Comparison of ENCODE assay signal across 16 cellular contexts in the genomic region with DNA sequence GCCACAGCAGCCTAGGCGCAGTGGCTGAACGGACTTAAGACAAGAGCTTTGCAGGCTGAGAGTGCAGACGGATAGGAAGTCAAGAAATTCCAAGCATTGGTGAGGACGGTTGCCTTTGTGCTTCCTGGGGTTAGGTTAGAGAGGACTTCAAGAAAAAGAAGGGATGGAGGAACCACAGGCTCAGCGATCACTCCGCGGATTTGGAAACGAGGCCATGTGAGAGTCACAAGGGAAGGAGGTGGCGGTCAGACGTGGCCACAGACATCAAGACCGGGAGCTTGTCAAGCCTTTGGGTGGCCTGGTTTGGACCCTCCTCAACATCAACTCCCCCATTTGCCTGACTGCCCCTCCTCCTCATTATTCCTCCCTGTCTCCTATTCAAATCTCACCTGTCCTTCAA.
DNase-seq lines count a peak whose midpoint lies in the region; ATAC-seq and TF ChIP-seq lines count a peak whose summit lies in the region.
"Had no signal": no experiment of that assay in that cellular context is flagged by ENCODE, and none has a peak within 500 bp of the region (broad histone marks: within the 10 kb centered on the region; RNA-seq: fewer than 3 reads in every experiment).

No MANE protein-coding gene starts in this region.

- H4K91ac ChIP-seq in IMR-90 (ENCODE audit: insufficient read depth, low read depth, low read length) (no peak overlapping the region), neuronal stem cell (ENCODE audit: low read depth, low read length, poor library complexity) (no peak overlapping the region)

- H3K9me3 Mint-ChIP-seq in Caco-2 (ENCODE audit: unreplicated experiment) (no peaks in the 10 kb centered on the region), endothelial cell (ENCODE audit: unreplicated experiment) (no peaks in the 10 kb centered on the region)

- H2BK12ac ChIP-seq in neuronal stem cell (ENCODE audit: low read length): no peak overlapping the region

- no peak overlapping the region for H3K4me3 Mint-ChIP-seq in Caco-2 (ENCODE audit: unreplicated experiment)
- H3K4me3 Mint-ChIP-seq in endothelial cell (ENCODE audit: unreplicated experiment): peak overlapping the region; percentile 37
- H3K4me3 Mint-ChIP-seq: IgD-negative memory B cell had no signal

- no TSS peak for BruUV-seq in Caco-2 (replicated peaks; lab: Mats Ljungman, UMichigan)
- BruUV-seq in IMR-90 (replicated peaks; lab: Mats Ljungman, UMichigan): no TSS peak

- DNase-seq in Caco-2 (no peak), IMR-90 (no peak), endothelial cell (ENCODE audit: low spot score) (no peak), sigmoid colon (no peak), neuronal stem cell (ENCODE audit: low spot score) (no peak), A172 (ENCODE audit: low spot score) (no peak), DMS79 treated with DMSO at 0.1 percent for 48 hours (lab: John Stamatoyannopoulos, UW) (no peak)
- DNase-seq: DMS153, NCI-H1417 treated with DMSO at 0.1 percent for 48 hours, NCI-H2081, NCI-H226, NCI-H526 had no signal

- H3K4me3 ChIP-seq in Caco-2 (ENCODE audit: low read depth, low read length) (no peak overlapping the region), IMR-90 (ENCODE audit: insufficient read depth, low read depth, low read length) (no peak overlapping the region), sigmoid colon (no peak overlapping the region), neuronal stem cell (ENCODE audit: low read length in 2 of 2) (no peak overlapping the region)
- H3K4me3 ChIP-seq: BLaER1 had no signal

- no peak overlapping the region for H2BK20ac ChIP-seq in IMR-90 (ENCODE audit: low read depth, low read length)

- H3K27me3 ChIP-seq in Caco-2 (replicated peaks; ENCODE audit: control insufficient read depth, insufficient read depth, low read length) (no peaks in the 10 kb centered on the region), IMR-90 (ENCODE audit: control insufficient read depth, insufficient read depth, low read length) (no peaks in the 10 kb centered on the region), sigmoid colon (no peaks in the 10 kb centered on the region), neuronal stem cell (ENCODE audit: control insufficient read depth in 3 of 3, insufficient read depth in 3 of 3, low read depth in 1 of 3, low read length in 3 of 3) (no peaks in the 10 kb centered on the region)
- H3K27me3 ChIP-seq: BLaER1 had no signal

- H4K20me1 ChIP-seq in IMR-90 (ENCODE audit: insufficient read depth, low read length): no peaks in the 10 kb centered on the region
- H4K20me1 ChIP-seq: BLaER1 had no signal

- H2BK120ac ChIP-seq in IMR-90 (ENCODE audit: low read depth, low read length): no peak overlapping the region
- no peak overlapping the region for H2BK120ac ChIP-seq in neuronal stem cell (ENCODE audit: low read depth, low read length)

- TF ChIP-seq EP300 in sigmoid colon (IDR thresholded peaks at IDR 0.05): no peak

- H2AK9ac ChIP-seq in IMR-90 (replicated peaks; ENCODE audit: low read depth, low read length, poor library complexity): no peak overlapping the region

- CTCF ChIA-PET in Caco-2 (lab: Charles Lee): no interaction called here
- CTCF ChIA-PET in IMR-90 (lab: Yijun Ruan, JAX): no interaction called here

- no peak overlapping the region for H2BK15ac ChIP-seq in IMR-90 (ENCODE audit: low read depth, low read length)
- no peak overlapping the region for H2BK15ac ChIP-seq in neuronal stem cell (ENCODE audit: low read length)

- H3K36me3 ChIP-seq in Caco-2 (ENCODE audit: control insufficient read depth, insufficient read depth, low read length) (peaks cover 2% of the 10 kb centered on the region; the same call in 1 of the 2 replicates), IMR-90 (ENCODE audit: control insufficient read depth, insufficient read depth, low read length) (peaks cover 24% of the 10 kb centered on the region), sigmoid colon (peaks cover 13 to 98% (median 20%) of the 10 kb centered on the region in 4 donors), neuronal stem cell (replicated peaks in 1 of 2; ENCODE audit: control insufficient read depth in 2 of 2, insufficient read depth in 2 of 2, low read length in 2 of 2) (peaks cover 4 to 7% of the 10 kb centered on the region in 2 donors)
- H3K36me3 ChIP-seq: BLaER1 had no signal

- H3K14ac ChIP-seq in IMR-90 (replicated peaks; ENCODE audit: low read depth, low read length) (no peak overlapping the region), neuronal stem cell (ENCODE audit: low read length) (no peak overlapping the region)

- H3K4me1 ChIP-seq in Caco-2 (peaks cover 18% of the 10 kb centered on the region), IMR-90 (ENCODE audit: control insufficient read depth, insufficient read depth, low read length) (peaks cover 15% of the 10 kb centered on the region), sigmoid colon (peaks cover 0 to 9% (median 3%) of the 10 kb centered on the region in 4 donors), neuronal stem cell (ENCODE audit: control insufficient read depth in 2 of 2, insufficient read depth in 1 of 2, low read depth in 1 of 2, low read length in 2 of 2) (no peaks in the 10 kb centered on the region)

- no peaks in the 10 kb centered on the region for H3K27me3 Mint-ChIP-seq in Caco-2 (ENCODE audit: insufficient read depth, unreplicated experiment)
- no peaks in the 10 kb centered on the region for H3K27me3 Mint-ChIP-seq in endothelial cell (ENCODE audit: unreplicated experiment)

- H3K9me1 ChIP-seq in IMR-90 (ENCODE audit: insufficient read depth, low read length): peaks cover 9% of the 10 kb centered on the region; the same call in 1 of the 2 replicates

- H2BK5ac ChIP-seq in IMR-90 (ENCODE audit: low read depth, low read length, poor library complexity, severe bottlenecking) (no peak overlapping the region), neuronal stem cell (ENCODE audit: low read length) (no peak overlapping the region)

- no peak overlapping the region for H3K23ac ChIP-seq in IMR-90 (ENCODE audit: low read depth, low read length)
- H3K23ac ChIP-seq in neuronal stem cell (ENCODE audit: low read depth, low read length, poor library complexity): no peak overlapping the region

- H3K27ac ChIP-seq in IMR-90 (ENCODE audit: insufficient read depth, low read length) (no peak overlapping the region), sigmoid colon (peak overlapping the region; percentile 55 to 71 (median 58)), neuronal stem cell (replicated peaks; ENCODE audit: low read length) (no peak overlapping the region)
- H3K27ac ChIP-seq: BLaER1 had no signal

- dilution Hi-C loops in IMR-90 (cut with HindIII; ENCODE audit: low sequenced_read_pairs, unreplicated experiment): no loop called here

- no peak for TF ChIP-seq RAD21 in IMR-90 (IDR thresholded peaks at IDR 0.05; ENCODE audit: low read length)

- TF ChIP-seq CTCF in Caco-2 (IDR thresholded peaks at IDR 0.05; ENCODE audit: insufficient read depth in 1 of 2, low read depth in 1 of 2, low read length in 1 of 2, severe bottlenecking in 1 of 2, unreplicated experiment in 1 of 2) (no peak), IMR-90 (conservative IDR thresholded peaks at IDR 0.05; ENCODE audit: low read depth, low read length) (no peak), endothelial cell (IDR thresholded peaks at IDR 0.05; ENCODE audit: unreplicated experiment) (no peak), sigmoid colon (IDR thresholded peaks at IDR 0.05) (no peak)

- no peak overlapping the region for H2AFZ ChIP-seq in IMR-90 (replicated peaks; ENCODE audit: low read length, poor library complexity)
- no peak overlapping the region for H2AFZ ChIP-seq in neuronal stem cell (ENCODE audit: low read length)

- TF ChIP-seq POLR2A in IMR-90 (IDR thresholded peaks at IDR 0.05; ENCODE audit: low read depth, low read length) (no peak), sigmoid colon (IDR thresholded peaks at IDR 0.05) (no peak)

- H3K79me1 ChIP-seq in IMR-90 (ENCODE audit: low read depth in 1 of 2, low read length in 2 of 2): peaks cover 4 to 17% of the 10 kb centered on the region in 2 experiments; a peak in 3 of 4 replicates
- peaks cover 2% of the 10 kb centered on the region for H3K79me1 ChIP-seq in neuronal stem cell (ENCODE audit: low read depth, low read length)

- POLR2A ChIA-PET in Caco-2 (lab: Charles Lee) (no interaction called here), IMR-90 (lab: Charles Lee; ENCODE audit: unreplicated experiment) (no interaction called here)

- H3K27ac Mint-ChIP-seq in Caco-2 (ENCODE audit: unreplicated experiment) (peak overlapping the region; percentile 85), endothelial cell (ENCODE audit: unreplicated experiment) (peak overlapping the region; percentile 84)

- no peak overlapping the region for H4K5ac ChIP-seq in IMR-90 (ENCODE audit: low read depth, low read length)

- H3K4ac ChIP-seq in IMR-90 (ENCODE audit: low read depth, low read length) (no peak overlapping the region), neuronal stem cell (ENCODE audit: low read length) (no peak overlapping the region)

- intact Hi-C loops in Caco-2 (cut with micrococcal nuclease; ENCODE audit: unreplicated experiment) (loop anchor here (5.0 kb wide), 1 partner anchor 80 kb away; no protein-coding TSS in a partner anchor), IMR-90 (cut with micrococcal nuclease) (no loop called here), sigmoid colon (cut with DNase I) (loop anchor here (10.0 kb wide), 1 partner anchor 52 kb away; no protein-coding TSS in a partner anchor)

- no peaks in the 10 kb centered on the region for H3K36me3 Mint-ChIP-seq in Caco-2 (ENCODE audit: insufficient read depth, unreplicated experiment)
- peaks cover 15% of the 10 kb centered on the region for H3K36me3 Mint-ChIP-seq in endothelial cell (ENCODE audit: low read depth, unreplicated experiment)
- H3K36me3 Mint-ChIP-seq: IgD-negative memory B cell had no signal

- H4K8ac ChIP-seq in IMR-90 (ENCODE audit: low read depth in 2 of 2, low read length in 2 of 2): no peak overlapping the region
- no peak overlapping the region for H4K8ac ChIP-seq in neuronal stem cell (ENCODE audit: low read depth, low read length)

- H3K9ac ChIP-seq in IMR-90 (ENCODE audit: low read depth, low read length): no peak overlapping the region
- H3K9ac ChIP-seq in neuronal stem cell (ENCODE audit: low read depth, low read length, poor library complexity): no peak overlapping the region

- ATAC-seq in IMR-90 (ENCODE audit: low read depth) (no peak), GM21723 (IDR thresholded peaks at IDR 0.05; ENCODE audit: unreplicated experiment) (no peak)
- ATAC-seq: HCT116 had no signal

- H3K9me3 ChIP-seq in Caco-2 (no peaks in the 10 kb centered on the region), IMR-90 (ENCODE audit: control insufficient read depth, insufficient read depth, low read length) (no peaks in the 10 kb centered on the region), sigmoid colon (no peaks in the 10 kb centered on the region), neuronal stem cell (replicated peaks in 1 of 2; ENCODE audit: control insufficient read depth in 2 of 2, insufficient read depth in 1 of 2, low read depth in 1 of 2, low read length in 2 of 2) (peaks cover 0 to 2% of the 10 kb centered on the region in 2 donors)
- H3K9me3 ChIP-seq: BLaER1 had no signal

- peak overlapping the region; percentile 35 for H2AK5ac ChIP-seq in IMR-90 (ENCODE audit: low read depth, low read length)
- no peak overlapping the region for H2AK5ac ChIP-seq in neuronal stem cell (ENCODE audit: low read depth, low read length)

- H3K4me1 Mint-ChIP-seq in Caco-2 (ENCODE audit: low read depth, unreplicated experiment) (peaks cover 18% of the 10 kb centered on the region), endothelial cell (ENCODE audit: unreplicated experiment) (peaks cover 56% of the 10 kb centered on the region)

- in situ Hi-C loops in IMR-90 (cut with MboI; ENCODE audit: low sequenced_read_pairs): no loop called here

- H3K18ac ChIP-seq in IMR-90 (ENCODE audit: low read depth, low read length) (no peak overlapping the region), neuronal stem cell (ENCODE audit: low read length) (no peak overlapping the region)

- H3K56ac ChIP-seq in IMR-90 (ENCODE audit: extremely low read depth, insufficient read depth, low read length): no peak overlapping the region

- H3K4me2 ChIP-seq in IMR-90 (ENCODE audit: low read depth, low read length) (no peak overlapping the region), neuronal stem cell (ENCODE audit: insufficient read depth, low read length, poor library complexity, severe bottlenecking) (no peak overlapping the region)

- WGBS in IMR-90 (ENCODE audit: extremely low coverage in 2 of 2, insufficient read length in 1 of 2), 2 experiments: no CpG with 5 or more reads among the region's 11 CpGs
- 90 to 93% methylated on average over 11 of the region's 11 CpGs for WGBS in sigmoid colon, 2 donors
- WGBS in neuronal stem cell (ENCODE audit: extremely low coverage in 2 of 2, insufficient read length in 2 of 2, insufficient replicate concordance in 1 of 2), 2 donors: no CpG with 5 or more reads among the region's 11 CpGs

Comparison
In these comparisons a context has a peak if more than half of its experiments do, and no peak if none do; other contexts are left out.
1. H3K27ac ChIP-seq: peak in sigmoid colon (4 of 4); none in IMR-90 (single experiment) and neuronal stem cell (single experiment).